In the genomic region with DNA sequence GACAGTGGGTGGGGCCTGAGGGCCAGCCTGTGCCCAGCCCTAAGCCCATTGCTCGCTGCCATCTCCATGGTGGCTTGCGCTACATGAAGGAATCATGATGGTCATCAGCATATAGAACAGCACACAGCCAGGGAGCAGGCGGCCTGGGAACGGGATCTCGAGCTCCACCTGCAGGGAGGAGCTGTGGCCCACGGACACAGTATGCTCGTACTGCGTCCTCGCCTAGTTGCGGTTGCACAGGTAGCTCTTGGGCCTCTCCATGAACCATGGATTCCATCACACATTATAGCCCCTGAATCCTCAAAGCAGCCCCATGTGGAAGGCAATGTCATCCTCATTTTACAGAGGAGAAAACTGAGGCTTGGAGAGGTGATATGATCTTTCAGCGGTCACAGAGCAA, we compare ENCODE assay signal across 18 cellular contexts. TPM values are rescaled to one million over a fixed set of nuclear protein-coding genes. Genes with fewer than 3 reads are reported as not detected.
DNase-seq lines count a peak whose midpoint lies in the region; ATAC-seq and TF ChIP-seq lines count a peak whose summit lies in the region.
"Had no signal": no experiment of that assay in that cellular context is flagged by ENCODE, and none has a peak within 500 bp of the region (broad histone marks: within the 10 kb centered on the region; RNA-seq: fewer than 3 reads in every experiment).

No MANE protein-coding gene starts in this region.

- H2AFZ ChIP-seq in MM.1S (ENCODE audit: low read length): no peak overlapping the region

- H3F3A ChIP-seq in MM.1S (ENCODE audit: insufficient read depth, low read length): no peaks in the 10 kb centered on the region

- H3K27me3 ChIP-seq in MM.1S (replicated peaks; ENCODE audit: insufficient read depth, low read length) (peaks cover 76% of the 10 kb centered on the region), tibial artery (peaks cover 0 to 38% of the 10 kb centered on the region in 2 donors)

- no peaks in the 10 kb centered on the region for H4K20me1 ChIP-seq in MM.1S (ENCODE audit: insufficient read depth, low read length)

- H3K36me3 Mint-ChIP-seq in type B pancreatic cell: no peaks in the 10 kb centered on the region
- H3K36me3 Mint-ChIP-seq: activated CD4-positive, alpha-beta memory T cell treated with anti-CD3 and anti-CD28 coated beads for 36 hours had no signal

- no peak overlapping the region for H3K4me3 Mint-ChIP-seq in type B pancreatic cell
- H3K4me3 Mint-ChIP-seq: activated CD4-positive, alpha-beta memory T cell treated with anti-CD3 and anti-CD28 coated beads for 36 hours; effector memory CD8-positive, alpha-beta T cell had no signal

- DNase-seq in NCI-H82 (lab: John Stamatoyannopoulos, UW) (peak; percentile 25), NCI-H82 treated with DMSO at 0.1 percent for 48 hours (lab: John Stamatoyannopoulos, UW; ENCODE audit: unreplicated experiment) (no peak), MM.1S (peak; percentile 21), choroid plexus epithelial cell (ENCODE audit: low read depth) (peak; percentile 4), type B pancreatic cell (ENCODE audit: extremely low spot score, unreplicated experiment) (no peak), tibial artery (no peak), OCI-M2 (lab: John Stamatoyannopoulos, UW; ENCODE audit: unreplicated experiment) (no peak)
- DNase-seq: activated CD4-positive, alpha-beta memory T cell treated with anti-CD3 and anti-CD28 coated beads for 36 hours; activated gamma-delta T cell; effector memory CD8-positive, alpha-beta T cell; NCI-H2029; NCI-H69; nucleus accumbens; SIG-M5; T1000 had no signal

- no peaks in the 10 kb centered on the region for H3K9me3 Mint-ChIP-seq in type B pancreatic cell
- H3K9me3 Mint-ChIP-seq: activated CD4-positive, alpha-beta memory T cell treated with anti-CD3 and anti-CD28 coated beads for 36 hours; effector memory CD8-positive, alpha-beta T cell had no signal

- no peak for ATAC-seq in GM18870 (IDR thresholded peaks at IDR 0.05; ENCODE audit: unreplicated experiment)
- ATAC-seq: effector memory CD8-positive, alpha-beta T cell had no signal

- H3K4me1 Mint-ChIP-seq in type B pancreatic cell (ENCODE audit: unreplicated experiment): no peaks in the 10 kb centered on the region

- no peak overlapping the region for H3K27ac Mint-ChIP-seq in type B pancreatic cell
- H3K27ac Mint-ChIP-seq: activated CD4-positive, alpha-beta memory T cell treated with anti-CD3 and anti-CD28 coated beads for 36 hours had no signal

- H3K36me3 ChIP-seq in MM.1S (replicated peaks; ENCODE audit: insufficient read depth, low read length) (no peaks in the 10 kb centered on the region), tibial artery (no peaks in the 10 kb centered on the region)

- no peak overlapping the region for H3K27ac ChIP-seq in MM.1S (ENCODE audit: low read length)
- H3K27ac ChIP-seq in tibial artery: no peak overlapping the region

- H3K9me3 ChIP-seq in MM.1S (replicated peaks; ENCODE audit: insufficient read depth, low read length) (no peaks in the 10 kb centered on the region), tibial artery (no peaks in the 10 kb centered on the region)

- no peaks in the 10 kb centered on the region for H3K79me2 ChIP-seq in MM.1S (ENCODE audit: low read length)

- H3K4me2 ChIP-seq in MM.1S (ENCODE audit: low read depth, low read length): no peak overlapping the region
- H3K4me2 ChIP-seq: smooth muscle cell had no signal

- no peaks in the 10 kb centered on the region for H3K4me1 ChIP-seq in MM.1S (ENCODE audit: low read length)
- no peaks in the 10 kb centered on the region for H3K4me1 ChIP-seq in tibial artery

- intact Hi-C loops in tibial artery (cut with DNase I; ENCODE audit: low total_unique reads): no loop called here

- TF ChIP-seq CTCF in MM.1S (IDR thresholded peaks at IDR 0.05; ENCODE audit: low read length): peak; percentile 39; the same call in 1 of the 2 replicates
- TF ChIP-seq CTCF in choroid plexus epithelial cell (conservative IDR thresholded peaks at IDR 0.05; ENCODE audit: low read depth, low read length): peak; percentile 37
- peak; percentile 18 for TF ChIP-seq CTCF in type B pancreatic cell (conservative IDR thresholded peaks at IDR 0.05)
- no peak for TF ChIP-seq CTCF in tibial artery (IDR thresholded peaks at IDR 0.05)

- H3K4me3 ChIP-seq in MM.1S (ENCODE audit: low read length) (no peak overlapping the region), choroid plexus epithelial cell (ENCODE audit: low read depth, low read length) (no peak overlapping the region), tibial artery (no peak overlapping the region)
- H3K4me3 ChIP-seq: smooth muscle cell had no signal

- no peaks in the 10 kb centered on the region for H3K9me2 ChIP-seq in MM.1S (replicated peaks; ENCODE audit: insufficient read depth, low read length)

- peaks cover 23% of the 10 kb centered on the region for H3K27me3 Mint-ChIP-seq in type B pancreatic cell

- H3K9ac ChIP-seq in MM.1S (ENCODE audit: low read length): no peak overlapping the region

RNA-seq across cellular contexts. Expression of gene SEC14L4, which starts 15.1 kb away (rescaled TPM):
- not detected in 2 replicates for total RNA-seq in type B pancreatic cell (ENCODE audit: low replicate concordance)
- total RNA-seq: activated CD4-positive, alpha-beta memory T cell treated with anti-CD3 and anti-CD28 coated beads for 36 hours; astrocyte; smooth muscle cell had no signal

RNA-seq across cellular contexts. Expression of gene SEC14L3, which starts 18.6 kb away (rescaled TPM):
- not detected in 2 replicates for total RNA-seq in type B pancreatic cell (ENCODE audit: low replicate concordance)
- total RNA-seq: activated CD4-positive, alpha-beta memory T cell treated with anti-CD3 and anti-CD28 coated beads for 36 hours; astrocyte; smooth muscle cell had no signal

RNA-seq across cellular contexts. Expression of gene SEC14L6, which starts 56.1 kb away (rescaled TPM):
- total RNA-seq in type B pancreatic cell (ENCODE audit: low replicate concordance): 0.98 and 1.5 TPM in 2 replicates

Comparison
In these comparisons a context has a peak if more than half of its experiments do, and no peak if none do; other contexts are left out.
1. DNase-seq: peak in NCI-H82 (single experiment), MM.1S (single experiment) and choroid plexus epithelial cell (single experiment); none in NCI-H82 treated with DMSO at 0.1 percent for 48 hours (single experiment), type B pancreatic cell (single experiment), tibial artery (0 of 2) and OCI-M2 (single experiment).
2. CTCF ChIP-seq: peak in MM.1S (single experiment), choroid plexus epithelial cell (single experiment) and type B pancreatic cell (single experiment); none in tibial artery (0 of 2).